In the genomic region with DNA sequence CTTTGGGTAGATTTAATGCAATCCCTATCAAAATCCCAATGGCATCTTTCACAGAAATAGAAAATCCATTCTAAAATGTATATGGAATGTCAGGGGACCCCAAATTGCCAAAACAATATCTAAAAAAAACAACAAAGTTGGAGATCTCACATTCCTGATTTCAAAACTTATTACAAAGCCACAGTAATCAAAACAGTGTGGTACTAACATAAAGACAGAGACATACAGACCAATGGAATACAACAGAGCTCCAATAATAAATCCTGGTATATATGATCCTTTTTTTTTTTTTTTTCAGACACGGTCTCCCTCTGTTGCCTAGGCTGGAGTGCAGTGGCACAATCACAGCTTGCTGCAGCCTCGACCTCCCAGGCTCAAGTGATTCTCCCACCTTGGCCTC, we compare ENCODE assay signal across 17 cellular contexts. TPM values are rescaled to one million over a fixed set of nuclear protein-coding genes. Genes with fewer than 3 reads are reported as not detected.
DNase-seq lines count a peak whose midpoint lies in the region; ATAC-seq and TF ChIP-seq lines count a peak whose summit lies in the region.
"Had no signal": no experiment of that assay in that cellular context is flagged by ENCODE, and none has a peak within 500 bp of the region (broad histone marks: within the 10 kb centered on the region; RNA-seq: fewer than 3 reads in every experiment).

No MANE protein-coding gene starts in this region.

- H3K27me3 Mint-ChIP-seq in activated CD8-positive, alpha-beta T cell treated with anti-CD3 and anti-CD28 coated beads for 36 hours = no peaks in the 10 kb centered on the region
- H3K27me3 Mint-ChIP-seq in activated CD8-positive, alpha-beta T cell treated with anti-CD3 and anti-CD28 coated beads, Interleukin-2, amount 10 ng/mL, durations not matched to agents 7 days and 5 days (ENCODE audit: low read depth) = no peaks in the 10 kb centered on the region
- H3K27me3 Mint-ChIP-seq in CD4-positive, alpha-beta T cell = no peaks in the 10 kb centered on the region
- H3K27me3 Mint-ChIP-seq in T-helper 17 cell = no peaks in the 10 kb centered on the region
- H3K27me3 Mint-ChIP-seq: IgD-negative memory B cell had no signal

- POLR2A ChIA-PET in activated CD8-positive, alpha-beta T cell treated with anti-CD3 and anti-CD28 coated beads for 36 hours (lab: Charles Lee) = no interaction called here
- POLR2A ChIA-PET in activated CD8-positive, alpha-beta T cell treated with anti-CD3 and anti-CD28 coated beads, Interleukin-2, amount 10 ng/mL, durations not matched to agents 7 days and 5 days (lab: Charles Lee) = no interaction called here
- POLR2A ChIA-PET in CD4-positive, alpha-beta T cell (lab: Charles Lee) = no interaction called here

- H3K9me3 Mint-ChIP-seq in activated CD8-positive, alpha-beta T cell treated with anti-CD3 and anti-CD28 coated beads for 36 hours = peaks cover 19% of the 10 kb centered on the region
- peaks cover 22% of the 10 kb centered on the region for H3K9me3 Mint-ChIP-seq in activated CD8-positive, alpha-beta T cell treated with anti-CD3 and anti-CD28 coated beads, Interleukin-2, amount 10 ng/mL, durations not matched to agents 7 days and 5 days (ENCODE audit: insufficient read depth)
- peaks cover 18% of the 10 kb centered on the region for H3K9me3 Mint-ChIP-seq in CD4-positive, alpha-beta T cell
- H3K9me3 Mint-ChIP-seq: IgD-negative memory B cell had no signal

- peaks cover 17% of the 10 kb centered on the region for H3K36me3 ChIP-seq in SJCRH30
- H3K36me3 ChIP-seq: BE2C had no signal

- TF ChIP-seq CTCF in activated CD8-positive, alpha-beta T cell treated with anti-CD3 and anti-CD28 coated beads for 36 hours (IDR thresholded peaks at IDR 0.05) = no peak
- no peak for TF ChIP-seq CTCF in CD4-positive, alpha-beta T cell (IDR thresholded peaks at IDR 0.05)

- no peak overlapping the region for H3K4me3 ChIP-seq in SJCRH30

- peak overlapping the region; percentile 38 for H3K27ac Mint-ChIP-seq in activated CD8-positive, alpha-beta T cell treated with anti-CD3 and anti-CD28 coated beads for 36 hours
- H3K27ac Mint-ChIP-seq in activated CD8-positive, alpha-beta T cell treated with anti-CD3 and anti-CD28 coated beads, Interleukin-2, amount 10 ng/mL, durations not matched to agents 7 days and 5 days = no peak overlapping the region
- peak overlapping the region; percentile 55 for H3K27ac Mint-ChIP-seq in CD4-positive, alpha-beta T cell
- peak overlapping the region; percentile 1 for H3K27ac Mint-ChIP-seq in T-helper 17 cell

- DNase-seq in activated CD8-positive, alpha-beta T cell treated with anti-CD3 and anti-CD28 coated beads for 36 hours = no peak
- no peak for DNase-seq in activated CD8-positive, alpha-beta T cell treated with anti-CD3 and anti-CD28 coated beads, Interleukin-2, amount 10 ng/mL, durations not matched to agents 7 days and 5 days
- DNase-seq in CD4-positive, alpha-beta T cell = no peak
- DNase-seq in T-helper 17 cell = no peak
- no peak for DNase-seq in SJCRH30
- DNase-seq in NCI-H524 (lab: John Stamatoyannopoulos, UW) = no peak
- DNase-seq: BE2C; C1 segment of cervical spinal cord; CD4-positive, alpha-beta memory T cell; DMS153; DMS79; GDM1; GOT3; H7 had no signal

- H3K4me3 Mint-ChIP-seq in activated CD8-positive, alpha-beta T cell treated with anti-CD3 and anti-CD28 coated beads for 36 hours = no peak overlapping the region
- no peak overlapping the region for H3K4me3 Mint-ChIP-seq in activated CD8-positive, alpha-beta T cell treated with anti-CD3 and anti-CD28 coated beads, Interleukin-2, amount 10 ng/mL, durations not matched to agents 7 days and 5 days
- H3K4me3 Mint-ChIP-seq in CD4-positive, alpha-beta T cell = no peak overlapping the region
- no peak overlapping the region for H3K4me3 Mint-ChIP-seq in T-helper 17 cell
- H3K4me3 Mint-ChIP-seq: IgD-negative memory B cell had no signal

- H3K27ac ChIP-seq in CD4-positive, alpha-beta T cell (ENCODE audit: low read depth, low read length) = no peak overlapping the region
- no peak overlapping the region for H3K27ac ChIP-seq in SJCRH30

- intact Hi-C loops in activated CD8-positive, alpha-beta T cell treated with anti-CD3 and anti-CD28 coated beads for 36 hours (cut with micrococcal nuclease) = loop anchor here (10.0 kb wide), 1 partner anchor 140 kb away; a partner anchor contains a TSS
- intact Hi-C loops in CD4-positive, alpha-beta T cell (cut with DNase I, micrococcal nuclease) = loop anchor here (5.0 to 10.0 kb wide), 2 partner anchors 137 to 140 kb away; a partner anchor contains a TSS

- no peak for ATAC-seq in activated CD8-positive, alpha-beta T cell treated with anti-CD3 and anti-CD28 coated beads for 36 hours
- ATAC-seq in activated CD8-positive, alpha-beta T cell treated with anti-CD3 and anti-CD28 coated beads, Interleukin-2, amount 10 ng/mL, durations not matched to agents 7 days and 5 days = no peak
- no peak for ATAC-seq in CD4-positive, alpha-beta T cell (ENCODE audit: poor library complexity)
- no peak for ATAC-seq in T-helper 17 cell
- ATAC-seq: HepG2 had no signal

- H3K9me3 ChIP-seq in CD4-positive, alpha-beta T cell (ENCODE audit: control insufficient read depth, low read length) = no peaks in the 10 kb centered on the region
- no peaks in the 10 kb centered on the region for H3K9me3 ChIP-seq in T-helper 17 cell (ENCODE audit: control insufficient read depth, low read length, poor library complexity, severe bottlenecking)
- H3K9me3 ChIP-seq in SJCRH30 (replicated peaks) = peaks cover 10% of the 10 kb centered on the region
- H3K9me3 ChIP-seq: BE2C had no signal

- no peaks in the 10 kb centered on the region for H3K27me3 ChIP-seq in CD4-positive, alpha-beta T cell (ENCODE audit: control insufficient read depth, insufficient read depth, low read length)
- H3K27me3 ChIP-seq in SJCRH30 = no peaks in the 10 kb centered on the region
- H3K27me3 ChIP-seq: BE2C had no signal

- H3K36me3 Mint-ChIP-seq in activated CD8-positive, alpha-beta T cell treated with anti-CD3 and anti-CD28 coated beads for 36 hours (ENCODE audit: low read depth) = peaks cover 65% of the 10 kb centered on the region
- H3K36me3 Mint-ChIP-seq in activated CD8-positive, alpha-beta T cell treated with anti-CD3 and anti-CD28 coated beads, Interleukin-2, amount 10 ng/mL, durations not matched to agents 7 days and 5 days (ENCODE audit: low read depth) = peaks cover 65% of the 10 kb centered on the region
- H3K36me3 Mint-ChIP-seq in CD4-positive, alpha-beta T cell (ENCODE audit: low read depth) = peaks cover 89% of the 10 kb centered on the region
- H3K36me3 Mint-ChIP-seq in T-helper 17 cell (ENCODE audit: low read depth) = peaks cover 2% of the 10 kb centered on the region

- peaks cover 54% of the 10 kb centered on the region for H3K4me1 Mint-ChIP-seq in activated CD8-positive, alpha-beta T cell treated with anti-CD3 and anti-CD28 coated beads for 36 hours (ENCODE audit: low read depth)
- peaks cover 40% of the 10 kb centered on the region for H3K4me1 Mint-ChIP-seq in activated CD8-positive, alpha-beta T cell treated with anti-CD3 and anti-CD28 coated beads, Interleukin-2, amount 10 ng/mL, durations not matched to agents 7 days and 5 days (ENCODE audit: low read depth)
- peaks cover 83% of the 10 kb centered on the region for H3K4me1 Mint-ChIP-seq in CD4-positive, alpha-beta T cell (ENCODE audit: low read depth)
- H3K4me1 Mint-ChIP-seq in T-helper 17 cell = peaks cover 46% of the 10 kb centered on the region

- CTCF ChIA-PET in activated CD8-positive, alpha-beta T cell treated with anti-CD3 and anti-CD28 coated beads for 36 hours (lab: Charles Lee) = interaction anchor here (0.6 kb wide), 1 partner anchor 495 kb away, joined by 3 read pairs; no protein-coding TSS in a partner anchor
- CTCF ChIA-PET in activated CD8-positive, alpha-beta T cell treated with anti-CD3 and anti-CD28 coated beads, Interleukin-2, amount 10 ng/mL, durations not matched to agents 7 days and 5 days (lab: Charles Lee) = no interaction called here
- CTCF ChIA-PET in CD4-positive, alpha-beta T cell (lab: Charles Lee) = no interaction called here

- peaks cover 5% of the 10 kb centered on the region; the same call in 1 of the 2 replicates for H3K4me1 ChIP-seq in SJCRH30
- H3K4me1 ChIP-seq: BE2C had no signal

RNA-seq across cellular contexts. Expression of a gene that starts 4.7 kb away (rescaled TPM):
- total RNA-seq in activated CD8-positive, alpha-beta T cell treated with anti-CD3 and anti-CD28 coated beads for 36 hours = 10 to 100 TPM; 41.7 to 45.8 TPM
- total RNA-seq in activated CD8-positive, alpha-beta T cell treated with anti-CD3 and anti-CD28 coated beads, Interleukin-2, amount 10 ng/mL, durations not matched to agents 7 days and 5 days = 10 to 100 TPM; 60.5 to 61.6 TPM
- total RNA-seq in CD4-positive, alpha-beta T cell = 10 to 100 TPM; 24.1 to 24.2 TPM
- total RNA-seq in T-helper 17 cell = 10 to 100 TPM; 44.4 to 47.5 TPM
- 66.8 and 75.5 TPM in 2 replicates for total RNA-seq in SJCRH30 (2014; rRNA removed; shearing (Covaris generic))
- total RNA-seq: H7 had no signal

RNA-seq across cellular contexts. Expression of a gene that starts 23.9 kb away (rescaled TPM):
- under 1 TPM; 0.31 to 0.34 TPM for total RNA-seq in activated CD8-positive, alpha-beta T cell treated with anti-CD3 and anti-CD28 coated beads for 36 hours
- total RNA-seq in activated CD8-positive, alpha-beta T cell treated with anti-CD3 and anti-CD28 coated beads, Interleukin-2, amount 10 ng/mL, durations not matched to agents 7 days and 5 days = under 1 TPM; 0.05 to 0.40 TPM
- total RNA-seq in CD4-positive, alpha-beta T cell = under 1 TPM; 0.59 to 0.74 TPM
- 1 to 10 TPM; 1.5 to 2.4 TPM for total RNA-seq in T-helper 17 cell
- 49.8 and 57.3 TPM in 2 replicates for total RNA-seq in SJCRH30 (2014; rRNA removed; shearing (Covaris generic))
- total RNA-seq: A172, HepG2 had no signal

RNA-seq across cellular contexts. Expression of a gene that starts 34.6 kb away (rescaled TPM):
- 10 to 100 TPM; 33.6 to 34.1 TPM for total RNA-seq in activated CD8-positive, alpha-beta T cell treated with anti-CD3 and anti-CD28 coated beads for 36 hours
- 10 to 100 TPM; 35.9 to 39.1 TPM for total RNA-seq in activated CD8-positive, alpha-beta T cell treated with anti-CD3 and anti-CD28 coated beads, Interleukin-2, amount 10 ng/mL, durations not matched to agents 7 days and 5 days
- 10 to 100 TPM; 27.3 to 31.0 TPM for total RNA-seq in CD4-positive, alpha-beta T cell
- 10 to 100 TPM; 20.7 to 24.0 TPM for total RNA-seq in T-helper 17 cell
- 45.9 and 51.9 TPM in 2 replicates for total RNA-seq in SJCRH30 (2014; rRNA removed; shearing (Covaris generic))

Comparison
In these comparisons a context has a peak if more than half of its experiments do, and no peak if none do; other contexts are left out.
1. RNA of a gene that starts 23.9 kb away (total RNA-seq): 49.8 to 57.3 TPM in SJCRH30; 1.5 to 2.4 TPM in T-helper 17 cell, 0.59 to 0.74 TPM in CD4-positive, alpha-beta T cell, 0.05 to 0.40 TPM in activated CD8-positive, alpha-beta T cell treated with anti-CD3 and anti-CD28 coated beads, Interleukin-2, amount 10 ng/mL, durations not matched to agents 7 days and 5 days and 0.31 to 0.34 TPM in activated CD8-positive, alpha-beta T cell treated with anti-CD3 and anti-CD28 coated beads for 36 hours; every median in the first group is over 10 times any median in the second.